19 cellular contexts compared by ENCODE assay signal in the genomic region with DNA sequence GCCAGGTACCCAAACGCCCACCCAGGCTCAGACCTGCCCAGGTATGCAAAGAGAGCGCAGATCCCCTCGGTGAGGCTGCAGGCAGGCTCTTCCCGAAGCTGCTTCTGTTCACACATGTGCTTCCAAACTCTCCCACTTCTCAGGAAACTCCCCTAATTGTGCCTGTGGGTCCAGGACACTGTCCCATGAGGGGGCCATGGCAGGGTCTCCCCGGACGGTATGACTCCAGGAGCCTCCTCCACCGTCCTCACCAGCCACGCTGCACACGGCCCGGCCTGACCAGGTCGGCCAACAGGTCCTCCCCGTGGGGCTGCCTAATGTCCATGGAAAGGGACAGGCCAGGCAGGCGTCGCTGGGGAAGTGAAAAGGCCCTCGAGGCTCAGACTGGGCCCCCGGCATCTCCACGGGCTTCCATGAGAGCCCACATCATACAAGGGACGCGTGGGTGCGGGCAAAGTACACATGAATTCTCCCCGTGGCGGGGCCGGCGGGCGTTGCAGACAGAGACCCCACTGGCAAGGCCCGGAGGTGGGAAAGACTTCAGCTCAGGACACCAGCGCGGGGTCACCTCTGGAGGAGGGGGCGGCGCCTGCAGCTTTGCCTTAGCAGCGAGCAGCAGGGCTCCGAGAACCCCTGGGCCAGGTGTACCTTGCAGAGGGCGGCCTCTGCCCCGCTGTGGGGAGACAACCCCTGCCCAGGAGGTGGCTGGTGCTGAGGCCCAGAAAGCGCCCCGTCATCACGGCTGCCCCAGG.
DNase-seq lines count a peak whose midpoint lies in the region; TF ChIP-seq lines count a peak whose summit lies in the region.
"Had no signal": no experiment of that assay in that cellular context is flagged by ENCODE, and none has a peak within 500 bp of the region (broad histone marks: within the 10 kb centered on the region; RNA-seq: fewer than 3 reads in every experiment).

No MANE protein-coding gene starts in this region.

- H3K27ac Mint-ChIP-seq in osteocyte (ENCODE audit: unreplicated experiment): no peak overlapping the region
- H3K27ac Mint-ChIP-seq: activated B cell treated with CpG ODN at 0.5 μM for 24 hours; activated naive CD4-positive, alpha-beta T cell treated with anti-CD3 and anti-CD28 coated beads for 36 hours; CD4-positive, alpha-beta memory T cell; neural progenitor cell had no signal

- no peaks in the 10 kb centered on the region for H3K9me3 Mint-ChIP-seq in osteocyte (ENCODE audit: unreplicated experiment)
- H3K9me3 Mint-ChIP-seq: activated B cell treated with CpG ODN at 0.5 μM for 24 hours; activated naive CD4-positive, alpha-beta T cell treated with anti-CD3 and anti-CD28 coated beads for 36 hours; central memory CD8-positive, alpha-beta T cell; neural progenitor cell had no signal

- POLR2A ChIA-PET in GM10248 (lab: Yijun Ruan, JAX): no interaction called here

- H3K9me3 ChIP-seq in left ventricle myocardium inferior (replicated peaks) (no peaks in the 10 kb centered on the region), vagina (no peaks in the 10 kb centered on the region)
- H3K9me3 ChIP-seq: esophagus squamous epithelium had no signal

- no peak for TF ChIP-seq CTCF in left ventricle myocardium inferior (IDR thresholded peaks at IDR 0.05; ENCODE audit: borderline replicate concordance)
- TF ChIP-seq CTCF in osteocyte (IDR thresholded peaks at IDR 0.05): no peak
- TF ChIP-seq CTCF in vagina (IDR thresholded peaks at IDR 0.05): no peak
- no peak for TF ChIP-seq CTCF in GM10248 (IDR thresholded peaks at IDR 0.05; ENCODE audit: control extremely low read depth, extremely low read depth, low read depth, missing control alignments)

- no peaks in the 10 kb centered on the region for H3K36me3 Mint-ChIP-seq in osteocyte (ENCODE audit: unreplicated experiment)
- H3K36me3 Mint-ChIP-seq: CD4-positive, alpha-beta memory T cell; neural progenitor cell had no signal

- DNase-seq in cardiac septum (ENCODE audit: low spot score): peak; percentile 67
- DNase-seq in left ventricle myocardium inferior: no peak
- DNase-seq in ecto neural progenitor cell (ENCODE audit: low spot score): peak; percentile 39
- peak; percentile 83 for DNase-seq in osteocyte (ENCODE audit: extremely low spot score, unreplicated experiment)
- peak; percentile 42 to 91 for DNase-seq in vagina (ENCODE audit: extremely low spot score in 2 of 2)
- DNase-seq in NCI-H187 (lab: John Stamatoyannopoulos, UW): no peak
- no peak for DNase-seq in GM10248 (ENCODE audit: extremely low spot score)
- DNase-seq: activated B cell treated with CpG ODN at 0.5 μM for 24 hours; activated naive CD4-positive, alpha-beta T cell treated with anti-CD3 and anti-CD28 coated beads for 36 hours; CD4-positive, alpha-beta memory T cell; effector memory CD4-positive, alpha-beta T cell; esophagus squamous epithelium; GF-D8; NCI-H1105 treated with DMSO at 0.1 percent for 48 hours; NCI-H526; T-helper 9 cell had no signal

- intact Hi-C loops in cardiac septum (cut with DNase I) (no loop called here), left ventricle myocardium inferior (cut with micrococcal nuclease) (no loop called here), vagina (cut with DNase I) (no loop called here)

- H3K27ac ChIP-seq in left ventricle myocardium inferior (replicated peaks) (no peak overlapping the region), vagina (no peak overlapping the region)
- H3K27ac ChIP-seq: esophagus squamous epithelium, neural progenitor cell, RWPE1 had no signal

- H3K4me3 Mint-ChIP-seq in osteocyte (ENCODE audit: unreplicated experiment): no peak overlapping the region
- H3K4me3 Mint-ChIP-seq: activated B cell treated with CpG ODN at 0.5 μM for 24 hours; activated naive CD4-positive, alpha-beta T cell treated with anti-CD3 and anti-CD28 coated beads for 36 hours; CD4-positive, alpha-beta memory T cell; central memory CD8-positive, alpha-beta T cell; neural progenitor cell had no signal

- H3K4me1 Mint-ChIP-seq in osteocyte (ENCODE audit: unreplicated experiment): no peaks in the 10 kb centered on the region
- H3K4me1 Mint-ChIP-seq: activated B cell treated with CpG ODN at 0.5 μM for 24 hours; central memory CD8-positive, alpha-beta T cell had no signal

- CTCF ChIA-PET in GM10248 (lab: Yijun Ruan, JAX): no interaction called here

- no peak for TF ChIP-seq POLR2A in vagina (IDR thresholded peaks at IDR 0.05)

- H3K36me3 ChIP-seq in left ventricle myocardium inferior: no peaks in the 10 kb centered on the region
- H3K36me3 ChIP-seq in vagina: no peaks in the 10 kb centered on the region
- H3K36me3 ChIP-seq: esophagus squamous epithelium, neural progenitor cell had no signal

- H3K27me3 Mint-ChIP-seq in osteocyte (ENCODE audit: unreplicated experiment): no peaks in the 10 kb centered on the region

- H3K4me1 ChIP-seq in left ventricle myocardium inferior (peaks cover 3% of the 10 kb centered on the region), vagina (no peaks in the 10 kb centered on the region)

- peaks cover 75% of the 10 kb centered on the region for H3K27me3 ChIP-seq in left ventricle myocardium inferior (ENCODE audit: low read depth)
- H3K27me3 ChIP-seq in vagina: no peaks in the 10 kb centered on the region
- H3K27me3 ChIP-seq: neural progenitor cell had no signal

- no peak overlapping the region for H3K4me3 ChIP-seq in left ventricle myocardium inferior
- no peak overlapping the region for H3K4me3 ChIP-seq in vagina
- H3K4me3 ChIP-seq: esophagus squamous epithelium, neural progenitor cell had no signal

Comparison
In these comparisons a context has a peak if more than half of its experiments do, and no peak if none do; other contexts are left out.
1. DNase-seq: peak in cardiac septum (single experiment), ecto neural progenitor cell (single experiment), osteocyte (single experiment) and vagina (2 of 2); none in left ventricle myocardium inferior (single experiment), NCI-H187 (0 of 2) and GM10248 (single experiment).